Comparison of ENCODE assay signal across 8 cellular contexts in the genomic region with DNA sequence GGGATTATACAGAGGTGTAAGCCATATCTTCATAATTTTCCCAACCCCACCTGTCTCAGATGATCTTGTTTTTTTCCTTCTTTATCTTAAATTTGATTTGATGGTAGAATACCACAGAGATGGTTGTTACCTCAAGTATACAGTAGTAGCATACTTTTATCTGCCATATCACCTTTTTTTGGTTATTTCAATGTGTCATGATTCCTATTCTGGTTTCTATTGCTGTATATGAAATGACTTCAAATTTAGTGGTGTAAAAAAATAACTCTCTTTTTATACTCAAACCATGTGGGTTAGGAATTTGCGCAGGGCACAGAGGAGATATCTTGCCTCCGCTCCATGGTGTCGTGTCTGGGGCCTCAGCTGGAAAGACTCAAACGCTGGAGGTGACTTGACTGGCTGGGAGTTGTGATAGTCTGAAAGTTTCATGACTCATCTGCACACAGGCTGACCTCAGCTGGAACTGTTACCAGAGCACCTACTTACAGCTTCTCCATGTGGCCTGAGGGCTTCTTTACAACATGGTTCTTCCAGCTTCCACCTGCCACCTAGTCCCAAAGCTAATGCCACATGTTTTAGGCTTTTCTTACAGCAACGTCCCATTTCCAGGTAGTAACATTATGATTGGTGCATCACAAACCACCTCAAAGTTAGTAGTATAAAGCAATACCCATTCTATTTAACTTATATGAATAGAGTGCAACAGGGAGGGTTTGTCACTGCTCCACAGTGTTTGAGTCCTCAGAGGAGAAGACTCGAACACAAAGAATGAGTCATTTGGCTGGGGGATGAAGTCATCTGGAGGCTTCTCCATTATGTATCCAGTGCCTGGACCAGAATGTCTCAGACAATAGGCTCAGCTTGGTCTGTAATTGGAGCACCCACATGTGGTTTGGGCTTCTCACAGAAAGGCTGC.
DNase-seq lines count a peak whose midpoint lies in the region; ATAC-seq lines count a peak whose summit lies in the region.

No MANE protein-coding gene starts in this region.

- peak; percentile 67 for DNase-seq in ELF-1 (ENCODE audit: low read depth, low spot score)
- DNase-seq in HK-2 (ENCODE audit: unreplicated experiment): peak; percentile 19
- DNase-seq in activated T-cell treated with anti-CD3 and anti-CD28 coated beads, Interleukin-2, amount 50 U/mL, for 48 hours: peak; percentile 22 to 29
- peak; percentile 78 for DNase-seq in kidney tubule cell (ENCODE audit: low spot score)
- DNase-seq in activated CD4-positive, CD25-positive, alpha-beta regulatory T cell treated with anti-CD3 and anti-CD28 coated beads, Interleukin-2, amount 50 U/mL, for 72 hours: no peak
- no peak for DNase-seq in NCI-H1105 (lab: John Stamatoyannopoulos, UW)

- ATAC-seq in HG02571 (IDR thresholded peaks at IDR 0.05; ENCODE audit: unreplicated experiment) (no peak), HG02678 (IDR thresholded peaks at IDR 0.05; ENCODE audit: unreplicated experiment) (no peak)

Comparison
In these comparisons a context has a peak if more than half of its experiments do, and no peak if none do; other contexts are left out.
1. DNase-seq: peak in ELF-1 (single experiment), HK-2 (single experiment), activated T-cell treated with anti-CD3 and anti-CD28 coated beads, Interleukin-2, amount 50 U/mL, for 48 hours (2 of 2) and kidney tubule cell (single experiment); none in activated CD4-positive, CD25-positive, alpha-beta regulatory T cell treated with anti-CD3 and anti-CD28 coated beads, Interleukin-2, amount 50 U/mL, for 72 hours (single experiment) and NCI-H1105 (single experiment).